ENCODE assay signal across 1 cellular context in genomic region chr10:4650109-4650508, GRCh38.
TF ChIP-seq lines count a peak whose summit lies in the region.

No MANE protein-coding gene starts in this region.

TF ChIP-seq in HCT116, 20 proteins besides CTCF, POLR2A, EP300 and RAD21 (continued from another document):
- TF ChIP-seq, protein P1, sequence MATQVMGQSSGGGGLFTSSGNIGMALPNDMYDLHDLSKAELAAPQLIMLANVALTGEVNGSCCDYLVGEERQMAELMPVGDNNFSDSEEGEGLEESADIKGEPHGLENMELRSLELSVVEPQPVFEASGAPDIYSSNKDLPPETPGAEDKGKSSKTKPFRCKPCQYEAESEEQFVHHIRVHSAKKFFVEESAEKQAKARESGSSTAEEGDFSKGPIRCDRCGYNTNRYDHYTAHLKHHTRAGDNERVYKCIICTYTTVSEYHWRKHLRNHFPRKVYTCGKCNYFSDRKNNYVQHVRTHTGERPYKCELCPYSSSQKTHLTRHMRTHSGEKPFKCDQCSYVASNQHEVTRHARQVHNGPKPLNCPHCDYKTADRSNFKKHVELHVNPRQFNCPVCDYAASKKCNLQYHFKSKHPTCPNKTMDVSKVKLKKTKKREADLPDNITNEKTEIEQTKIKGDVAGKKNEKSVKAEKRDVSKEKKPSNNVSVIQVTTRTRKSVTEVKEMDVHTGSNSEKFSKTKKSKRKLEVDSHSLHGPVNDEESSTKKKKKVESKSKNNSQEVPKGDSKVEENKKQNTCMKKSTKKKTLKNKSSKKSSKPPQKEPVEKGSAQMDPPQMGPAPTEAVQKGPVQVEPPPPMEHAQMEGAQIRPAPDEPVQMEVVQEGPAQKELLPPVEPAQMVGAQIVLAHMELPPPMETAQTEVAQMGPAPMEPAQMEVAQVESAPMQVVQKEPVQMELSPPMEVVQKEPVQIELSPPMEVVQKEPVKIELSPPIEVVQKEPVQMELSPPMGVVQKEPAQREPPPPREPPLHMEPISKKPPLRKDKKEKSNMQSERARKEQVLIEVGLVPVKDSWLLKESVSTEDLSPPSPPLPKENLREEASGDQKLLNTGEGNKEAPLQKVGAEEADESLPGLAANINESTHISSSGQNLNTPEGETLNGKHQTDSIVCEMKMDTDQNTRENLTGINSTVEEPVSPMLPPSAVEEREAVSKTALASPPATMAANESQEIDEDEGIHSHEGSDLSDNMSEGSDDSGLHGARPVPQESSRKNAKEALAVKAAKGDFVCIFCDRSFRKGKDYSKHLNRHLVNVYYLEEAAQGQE (IDR thresholded peaks at IDR 0.05; ENCODE audit: low read depth), result no peak
- TF ChIP-seq POLR2AphosphoS5 (IDR thresholded peaks at IDR 0.05; ENCODE audit: low read depth, low read length) (no peak), SP1 (IDR thresholded peaks at IDR 0.05; ENCODE audit: low read depth) (no peak), EZH2phosphoT487 (IDR thresholded peaks at IDR 0.05; ENCODE audit: borderline replicate concordance) (no peak), ZBTB33 (IDR thresholded peaks at IDR 0.05; ENCODE audit: extremely low read depth, insufficient replicate concordance, low read length) (no peak), CBX3 (IDR thresholded peaks at IDR 0.05; ENCODE audit: low read depth) (no peak), ATF3 (IDR thresholded peaks at IDR 0.05) (no peak), SIN3A (IDR thresholded peaks at IDR 0.05; ENCODE audit: low read depth) (no peak), FOSL1 (IDR thresholded peaks at IDR 0.05; ENCODE audit: low read depth) (no peak)
